16 cellular contexts compared by ENCODE assay signal in genomic region chrX:145818522-145819075, GRCh38. TPM values are rescaled to one million over a fixed set of nuclear protein-coding genes. Genes with fewer than 3 reads are reported as not detected.
DNase-seq lines count a peak whose midpoint lies in the region; TF ChIP-seq lines count a peak whose summit lies in the region.
"Had no signal": no experiment of that assay in that cellular context is flagged by ENCODE, and none has a peak within 500 bp of the region (broad histone marks: within the 10 kb centered on the region; RNA-seq: fewer than 3 reads in every experiment).

No MANE protein-coding gene starts in this region.

- POLR2A ChIA-PET in MCF 10A (lab: Yijun Ruan, JAX) = no interaction called here

- H3K9me3 ChIP-seq in MG63 = no peaks in the 10 kb centered on the region

- H3K27me3 ChIP-seq in MG63 = 0 out of 2 replicates have a peak, but pooled peaks cover 2% of the 10 kb centered on the region

- H3K4me3 ChIP-seq in MG63 = peak overlapping the region; percentile 38

- H3K27ac ChIP-seq in caudate nucleus (ENCODE audit: low read depth, low read length) = peak overlapping the region; percentile 62

- no peaks in the 10 kb centered on the region for H3K9me3 Mint-ChIP-seq in mesothelial cell of epicardium
- no peaks in the 10 kb centered on the region for H3K9me3 Mint-ChIP-seq in MCF 10A (ENCODE audit: unreplicated experiment)
- H3K9me3 Mint-ChIP-seq: activated B cell treated with CpG ODN at 0.5 μM for 24 hours; activated naive CD4-positive, alpha-beta T cell treated with anti-CD3 and anti-CD28 coated beads, Interleukin-2, amount 50 U/mL, for 24 hours had no signal

- no peaks in the 10 kb centered on the region for H3K36me3 Mint-ChIP-seq in mesothelial cell of epicardium
- H3K36me3 Mint-ChIP-seq in MCF 10A (ENCODE audit: insufficient read depth, unreplicated experiment) = no peaks in the 10 kb centered on the region
- H3K36me3 Mint-ChIP-seq: activated naive CD4-positive, alpha-beta T cell treated with anti-CD3 and anti-CD28 coated beads, Interleukin-2, amount 50 U/mL, for 24 hours had no signal

- BruUV-seq in MCF 10A (replicated peaks; lab: Mats Ljungman, UMichigan) = no TSS peak

- DNase-seq in MG63 (no peak), caudate nucleus (lab: John Stamatoyannopoulos, UW) (peak in 7 of 61 donors; percentile 0 to 44 (median 12)), mesothelial cell of epicardium (ENCODE audit: low spot score in 2 of 2, unreplicated experiment in 2 of 2) (no peak), superior temporal gyrus (ENCODE audit: extremely low spot score) (peak; percentile 28), SIG-M5 (lab: John Stamatoyannopoulos, UW) (no peak), NCI-H187 treated with DMSO at 0.1 percent for 48 hours (lab: John Stamatoyannopoulos, UW) (no peak), MCF 10A (ENCODE audit: unreplicated experiment) (no peak)
- DNase-seq in stimulated activated CD4-positive, alpha-beta T cell treated with anti-CD3 and anti-CD28 coated beads, Interleukin-4, amount 100 ng/mL, for 24 hours = no peak
- DNase-seq: activated B cell treated with CpG ODN at 0.5 μM for 24 hours; IMR-90; midbrain; NCI-H345; OCI-M1; stimulated activated CD4-positive, alpha-beta T cell treated with anti-CD3 and anti-CD28 coated beads, Interleukin-2, amount 100 ng/mL, for 24 hours had no signal

- H3K27me3 Mint-ChIP-seq in mesothelial cell of epicardium (ENCODE audit: low read depth) = peaks cover 90% of the 10 kb centered on the region
- no peaks in the 10 kb centered on the region for H3K27me3 Mint-ChIP-seq in MCF 10A (ENCODE audit: insufficient read depth, unreplicated experiment)

- peak overlapping the region; percentile 51 for H3K4me3 Mint-ChIP-seq in mesothelial cell of epicardium
- H3K4me3 Mint-ChIP-seq in MCF 10A (ENCODE audit: unreplicated experiment) = no peak overlapping the region
- H3K4me3 Mint-ChIP-seq: activated B cell treated with CpG ODN at 0.5 μM for 24 hours; activated naive CD4-positive, alpha-beta T cell treated with anti-CD3 and anti-CD28 coated beads, Interleukin-2, amount 50 U/mL, for 24 hours had no signal

- peaks cover 21% of the 10 kb centered on the region for H3K4me1 Mint-ChIP-seq in mesothelial cell of epicardium
- no peaks in the 10 kb centered on the region for H3K4me1 Mint-ChIP-seq in MCF 10A (ENCODE audit: insufficient read depth, unreplicated experiment)
- H3K4me1 Mint-ChIP-seq: activated B cell treated with CpG ODN at 0.5 μM for 24 hours; activated naive CD4-positive, alpha-beta T cell treated with anti-CD3 and anti-CD28 coated beads, Interleukin-2, amount 50 U/mL, for 24 hours had no signal

- intact Hi-C loops in MCF 10A (cut with micrococcal nuclease) = no loop called here

- H3K27ac Mint-ChIP-seq in mesothelial cell of epicardium (no peak overlapping the region), MCF 10A (ENCODE audit: low read depth, unreplicated experiment) (no peak overlapping the region)
- H3K27ac Mint-ChIP-seq: activated B cell treated with CpG ODN at 0.5 μM for 24 hours; activated naive CD4-positive, alpha-beta T cell treated with anti-CD3 and anti-CD28 coated beads, Interleukin-2, amount 50 U/mL, for 24 hours had no signal

- CTCF ChIA-PET in MCF 10A (lab: Yijun Ruan, JAX) = no interaction called here

- TF ChIP-seq CTCF in mesothelial cell of epicardium (IDR thresholded peaks at IDR 0.05; ENCODE audit: unreplicated experiment) (no peak), MCF 10A (IDR thresholded peaks at IDR 0.05; ENCODE audit: unreplicated experiment) (no peak)

- H3K36me3 ChIP-seq in MG63 = no peaks in the 10 kb centered on the region

RNA-seq across cellular contexts. Expression of gene SLITRK2, which starts 1.0 kb away (rescaled TPM):
- total RNA-seq in MG63 (2014; rRNA removed; shearing (Covaris generic); ENCODE audit: low replicate concordance) = 0.13 TPM in 1 of 2 replicates, not detected in the other
- 0.85 to 1.2 TPM (median 0.95 TPM) in 3 replicates for total RNA-seq in mesothelial cell of epicardium
- total RNA-seq in MCF 10A (2022) = not detected in 2 replicates
- total RNA-seq: activated B cell treated with CpG ODN at 0.5 μM for 24 hours, IMR-90, pulmonary artery endothelial cell had no signal
